Comparison of ENCODE assay signal across 9 cellular contexts in the genomic region with DNA sequence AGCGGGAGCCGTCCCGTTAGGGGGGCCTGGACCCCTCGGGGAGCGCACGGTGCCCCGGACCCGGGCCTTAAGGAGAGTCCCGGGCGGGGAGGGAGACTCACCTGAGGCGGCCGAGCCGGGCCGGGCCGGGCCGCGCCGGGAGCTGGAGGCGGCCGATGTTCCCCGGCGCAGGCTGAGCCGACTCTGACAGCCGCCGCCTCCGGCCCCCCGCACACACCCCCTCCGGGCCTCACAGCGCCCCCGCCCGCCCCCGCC. TPM values are rescaled to one million over a fixed set of nuclear protein-coding genes. Genes with fewer than 3 reads are reported as not detected.
DNase-seq lines count a peak whose midpoint lies in the region; ATAC-seq and TF ChIP-seq lines count a peak whose summit lies in the region.
"Had no signal": no experiment of that assay in that cellular context is flagged by ENCODE, and none has a peak within 500 bp of the region (broad histone marks: within the 10 kb centered on the region; RNA-seq: fewer than 3 reads in every experiment).

A gene (minus strand): TSS at position 188 of the 255 bp plus-strand sequence. CDS start 1,656 bp downstream, outside the sequence.

- peak within 1 kb of the TSS; percentile 61 to 66 for H3K9ac ChIP-seq in colonic mucosa (ENCODE audit: low read depth in 2 of 2, low read length in 2 of 2)

- peaks cover 93% of the 10 kb centered on the region for H3K27me3 Mint-ChIP-seq in activated naive CD4-positive, alpha-beta T cell treated with anti-CD3 and anti-CD28 coated beads, Interleukin-2, amount 10 ng/mL, durations not matched to agents 7 days and 5 days

- H3K27me3 ChIP-seq in colonic mucosa (peaks cover 21% of the 10 kb centered on the region), mononuclear cell (ENCODE audit: insufficient read depth, low read length) (peaks cover 58% of the 10 kb centered on the region), uterus (peaks cover 0 to 8% of the 10 kb centered on the region in 2 donors)

- peaks cover 25% of the 10 kb centered on the region for H3K4me1 Mint-ChIP-seq in activated naive CD4-positive, alpha-beta T cell treated with anti-CD3 and anti-CD28 coated beads, Interleukin-2, amount 10 ng/mL, durations not matched to agents 7 days and 5 days

- no peaks in the 10 kb centered on the region for H3K9me3 ChIP-seq in colonic mucosa
- no peaks in the 10 kb centered on the region for H3K9me3 ChIP-seq in mononuclear cell (ENCODE audit: low read depth, low read length)
- H3K9me3 ChIP-seq in uterus: no peaks in the 10 kb centered on the region

- intact Hi-C loops in colonic mucosa (cut with DNase I): loop anchor here (5.0 kb wide), 1 partner anchor 182 kb away; no protein-coding TSS in a partner anchor
- intact Hi-C loops in uterus (cut with DNase I; ENCODE audit: low total_unique reads): no loop called here

- CTCF ChIA-PET in activated naive CD4-positive, alpha-beta T cell treated with anti-CD3 and anti-CD28 coated beads, Interleukin-2, amount 10 ng/mL, durations not matched to agents 7 days and 5 days (lab: Charles Lee): interaction anchor here (1.3 to 1.6 kb wide), 2 partner anchors 8 to 186 kb away, joined by 4 to 6 read pairs; no protein-coding TSS in a partner anchor

- H3K27ac Mint-ChIP-seq in activated naive CD4-positive, alpha-beta T cell treated with anti-CD3 and anti-CD28 coated beads, Interleukin-2, amount 10 ng/mL, durations not matched to agents 7 days and 5 days: peak within 1 kb of the TSS; percentile 3

- no peak for TF ChIP-seq POLR2A in uterus (IDR thresholded peaks at IDR 0.05)

- ATAC-seq in HG03175 (IDR thresholded peaks at IDR 0.05; ENCODE audit: unreplicated experiment): no peak
- no peak for ATAC-seq in GM18519 (IDR thresholded peaks at IDR 0.05; ENCODE audit: low FRiP score, unreplicated experiment)

- H3K27ac ChIP-seq in colonic mucosa (no peak within 1 kb of the TSS), uterus (peak within 1 kb of the TSS; percentile 15 to 66)

- TF ChIP-seq CTCF in colonic mucosa (IDR thresholded peaks at IDR 0.05) (no peak), uterus (IDR thresholded peaks at IDR 0.05) (no peak)

- DNase-seq in activated naive CD4-positive, alpha-beta T cell treated with anti-CD3 and anti-CD28 coated beads, Interleukin-2, amount 10 ng/mL, durations not matched to agents 7 days and 5 days: no peak
- no peak for DNase-seq in activated naive CD4-positive, alpha-beta T cell treated with Interleukin-2 at 50 U/mL for 16 hours
- DNase-seq in colonic mucosa (no peak), uterus (no peak), HuH-7 (ENCODE audit: low spot score) (no peak)

- H3K4me3 Mint-ChIP-seq in activated naive CD4-positive, alpha-beta T cell treated with anti-CD3 and anti-CD28 coated beads, Interleukin-2, amount 10 ng/mL, durations not matched to agents 7 days and 5 days: peak within 1 kb of the TSS; percentile 62

- H3K36me3 ChIP-seq in colonic mucosa: no peaks in the 10 kb centered on the region
- H3K36me3 ChIP-seq in uterus: no peaks in the 10 kb centered on the region

- H3K4me3 ChIP-seq in colonic mucosa (peak within 1 kb of the TSS; percentile 44), mononuclear cell (ENCODE audit: low read length) (peak within 1 kb of the TSS; percentile 12), uterus (peak within 1 kb of the TSS; percentile 34)

- H3K36me3 Mint-ChIP-seq in activated naive CD4-positive, alpha-beta T cell treated with anti-CD3 and anti-CD28 coated beads, Interleukin-2, amount 10 ng/mL, durations not matched to agents 7 days and 5 days: no peaks in the 10 kb centered on the region

- peaks cover 20% of the 10 kb centered on the region for H3K4me1 ChIP-seq in colonic mucosa
- H3K4me1 ChIP-seq in mononuclear cell (ENCODE audit: insufficient read depth, low read length): peaks cover 29% of the 10 kb centered on the region
- H3K4me1 ChIP-seq in uterus: peaks cover 0 to 19% of the 10 kb centered on the region in 2 donors

- no peaks in the 10 kb centered on the region for H3K9me3 Mint-ChIP-seq in activated naive CD4-positive, alpha-beta T cell treated with anti-CD3 and anti-CD28 coated beads, Interleukin-2, amount 10 ng/mL, durations not matched to agents 7 days and 5 days

RNA-seq across cellular contexts. Expression of the gene that starts here (rescaled TPM):
- total RNA-seq in colonic mucosa (10 to 100 TPM in 1 of 2 donors, 1 to 10 TPM in 1; 5.3 to 11.7 TPM), mononuclear cell (0.21 TPM), uterus (10 to 100 TPM in 3 of 4 donors, 1 to 10 TPM in 1; 6.7 to 55.9 (median 14.5) TPM)
- total RNA-seq: HT1080 had no signal
